1 cellular context compared by ENCODE assay signal in genomic region chr18:25594351-25594750, GRCh38.
TF ChIP-seq lines count a peak whose summit lies in the region.

No MANE protein-coding gene starts in this region.

TF ChIP-seq in SK-N-SH, 30 proteins besides CTCF, POLR2A, EP300 and RAD21 (continued from another document):
- TF ChIP-seq, protein P1, sequence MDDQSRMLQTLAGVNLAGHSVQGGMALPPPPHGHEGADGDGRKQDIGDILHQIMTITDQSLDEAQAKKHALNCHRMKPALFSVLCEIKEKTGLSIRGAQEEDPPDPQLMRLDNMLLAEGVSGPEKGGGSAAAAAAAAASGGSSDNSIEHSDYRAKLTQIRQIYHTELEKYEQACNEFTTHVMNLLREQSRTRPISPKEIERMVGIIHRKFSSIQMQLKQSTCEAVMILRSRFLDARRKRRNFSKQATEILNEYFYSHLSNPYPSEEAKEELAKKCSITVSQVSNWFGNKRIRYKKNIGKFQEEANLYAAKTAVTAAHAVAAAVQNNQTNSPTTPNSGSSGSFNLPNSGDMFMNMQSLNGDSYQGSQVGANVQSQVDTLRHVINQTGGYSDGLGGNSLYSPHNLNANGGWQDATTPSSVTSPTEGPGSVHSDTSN (IDR thresholded peaks at IDR 0.05), result peak; percentile 76
- TF ChIP-seq TAF1 (IDR thresholded peaks at IDR 0.05; ENCODE audit: borderline replicate concordance, low read depth, low read length) (no peak), RXRA (IDR thresholded peaks at IDR 0.05; ENCODE audit: borderline replicate concordance, low read depth) (peak; percentile 47; the same call in 1 of the 2 replicates), TCF12 (IDR thresholded peaks at IDR 0.05) (peak; percentile 87), CHD2 (IDR thresholded peaks at IDR 0.05; ENCODE audit: low read length, partially characterized antibody) (no peak), FOSL2 (IDR thresholded peaks at IDR 0.05; ENCODE audit: borderline replicate concordance, low read depth) (peak; percentile 86), GATA2 (CRISPR knock-in tag; IDR thresholded peaks at IDR 0.05) (no peak), JUND (IDR thresholded peaks at IDR 0.05) (peak; percentile 90)
- TF ChIP-seq, protein P2, sequence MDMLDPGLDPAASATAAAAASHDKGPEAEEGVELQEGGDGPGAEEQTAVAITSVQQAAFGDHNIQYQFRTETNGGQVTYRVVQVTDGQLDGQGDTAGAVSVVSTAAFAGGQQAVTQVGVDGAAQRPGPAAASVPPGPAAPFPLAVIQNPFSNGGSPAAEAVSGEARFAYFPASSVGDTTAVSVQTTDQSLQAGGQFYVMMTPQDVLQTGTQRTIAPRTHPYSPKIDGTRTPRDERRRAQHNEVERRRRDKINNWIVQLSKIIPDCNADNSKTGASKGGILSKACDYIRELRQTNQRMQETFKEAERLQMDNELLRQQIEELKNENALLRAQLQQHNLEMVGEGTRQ (IDR thresholded peaks at IDR 0.05; ENCODE audit: borderline replicate concordance, low read depth, low read length), result no peak
TF ChIP-seq in SK-N-SH: peak in this region for 8.
